ENCODE assay signal across 1 cellular context in genomic region chr22:19900707-19901436, GRCh38.
TF ChIP-seq lines count a peak whose summit lies in the region.

No MANE protein-coding gene starts in this region.

TF ChIP-seq in GM12878, 131 proteins besides CTCF, POLR2A, EP300 and RAD21:
- TF ChIP-seq STAT3 (IDR thresholded peaks at IDR 0.05; ENCODE audit: low read depth, low read length) = no peak
- TF ChIP-seq NBN (IDR thresholded peaks at IDR 0.05) = no peak
- TF ChIP-seq KDM1A (IDR thresholded peaks at IDR 0.05; ENCODE audit: borderline replicate concordance) = no peak
- no peak for TF ChIP-seq IKZF1 (conservative IDR thresholded peaks at IDR 0.05)
- no peak for TF ChIP-seq ZNF592 (IDR thresholded peaks at IDR 0.05)
- no peak for TF ChIP-seq CEBPB (IDR thresholded peaks at IDR 0.05; ENCODE audit: borderline replicate concordance in 1 of 2, low read depth in 2 of 2, low read length in 2 of 2)
- TF ChIP-seq ZNF622 (IDR thresholded peaks at IDR 0.05) = no peak
- TF ChIP-seq, protein P1, sequence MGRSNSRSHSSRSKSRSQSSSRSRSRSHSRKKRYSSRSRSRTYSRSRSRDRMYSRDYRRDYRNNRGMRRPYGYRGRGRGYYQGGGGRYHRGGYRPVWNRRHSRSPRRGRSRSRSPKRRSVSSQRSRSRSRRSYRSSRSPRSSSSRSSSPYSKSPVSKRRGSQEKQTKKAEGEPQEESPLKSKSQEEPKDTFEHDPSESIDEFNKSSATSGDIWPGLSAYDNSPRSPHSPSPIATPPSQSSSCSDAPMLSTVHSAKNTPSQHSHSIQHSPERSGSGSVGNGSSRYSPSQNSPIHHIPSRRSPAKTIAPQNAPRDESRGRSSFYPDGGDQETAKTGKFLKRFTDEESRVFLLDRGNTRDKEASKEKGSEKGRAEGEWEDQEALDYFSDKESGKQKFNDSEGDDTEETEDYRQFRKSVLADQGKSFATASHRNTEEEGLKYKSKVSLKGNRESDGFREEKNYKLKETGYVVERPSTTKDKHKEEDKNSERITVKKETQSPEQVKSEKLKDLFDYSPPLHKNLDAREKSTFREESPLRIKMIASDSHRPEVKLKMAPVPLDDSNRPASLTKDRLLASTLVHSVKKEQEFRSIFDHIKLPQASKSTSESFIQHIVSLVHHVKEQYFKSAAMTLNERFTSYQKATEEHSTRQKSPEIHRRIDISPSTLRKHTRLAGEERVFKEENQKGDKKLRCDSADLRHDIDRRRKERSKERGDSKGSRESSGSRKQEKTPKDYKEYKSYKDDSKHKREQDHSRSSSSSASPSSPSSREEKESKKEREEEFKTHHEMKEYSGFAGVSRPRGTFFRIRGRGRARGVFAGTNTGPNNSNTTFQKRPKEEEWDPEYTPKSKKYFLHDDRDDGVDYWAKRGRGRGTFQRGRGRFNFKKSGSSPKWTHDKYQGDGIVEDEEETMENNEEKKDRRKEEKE (IDR thresholded peaks at IDR 0.05) = no peak
- TF ChIP-seq JUND (IDR thresholded peaks at IDR 0.05; ENCODE audit: low read depth, low read length) = no peak
- TF ChIP-seq, protein P2, sequence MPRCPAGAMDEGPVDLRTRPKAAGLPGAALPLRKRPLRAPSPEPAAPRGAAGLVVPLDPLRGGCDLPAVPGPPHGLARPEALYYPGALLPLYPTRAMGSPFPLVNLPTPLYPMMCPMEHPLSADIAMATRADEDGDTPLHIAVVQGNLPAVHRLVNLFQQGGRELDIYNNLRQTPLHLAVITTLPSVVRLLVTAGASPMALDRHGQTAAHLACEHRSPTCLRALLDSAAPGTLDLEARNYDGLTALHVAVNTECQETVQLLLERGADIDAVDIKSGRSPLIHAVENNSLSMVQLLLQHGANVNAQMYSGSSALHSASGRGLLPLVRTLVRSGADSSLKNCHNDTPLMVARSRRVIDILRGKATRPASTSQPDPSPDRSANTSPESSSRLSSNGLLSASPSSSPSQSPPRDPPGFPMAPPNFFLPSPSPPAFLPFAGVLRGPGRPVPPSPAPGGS (IDR thresholded peaks at IDR 0.05; ENCODE audit: borderline replicate concordance, insufficient read depth, low read depth, low read length, poor library complexity, severe bottlenecking) = no peak
- TF ChIP-seq CHD4 (IDR thresholded peaks at IDR 0.05) = no peak
- no peak for TF ChIP-seq BCL11A (IDR thresholded peaks at IDR 0.05; ENCODE audit: low read depth, low read length)
- no peak for TF ChIP-seq ZNF217 (IDR thresholded peaks at IDR 0.05)
- TF ChIP-seq BACH1 (IDR thresholded peaks at IDR 0.05; ENCODE audit: borderline replicate concordance) = no peak
- TF ChIP-seq ZSCAN29 (IDR thresholded peaks at IDR 0.05) = no peak
- no peak for TF ChIP-seq CHD1 (IDR thresholded peaks at IDR 0.05; ENCODE audit: low read depth, low read length)
- no peak for TF ChIP-seq IRF4 (IDR thresholded peaks at IDR 0.05; ENCODE audit: low read depth, low read length)
- no peak for TF ChIP-seq PML (IDR thresholded peaks at IDR 0.05; ENCODE audit: low read length)
